In the genomic region with DNA sequence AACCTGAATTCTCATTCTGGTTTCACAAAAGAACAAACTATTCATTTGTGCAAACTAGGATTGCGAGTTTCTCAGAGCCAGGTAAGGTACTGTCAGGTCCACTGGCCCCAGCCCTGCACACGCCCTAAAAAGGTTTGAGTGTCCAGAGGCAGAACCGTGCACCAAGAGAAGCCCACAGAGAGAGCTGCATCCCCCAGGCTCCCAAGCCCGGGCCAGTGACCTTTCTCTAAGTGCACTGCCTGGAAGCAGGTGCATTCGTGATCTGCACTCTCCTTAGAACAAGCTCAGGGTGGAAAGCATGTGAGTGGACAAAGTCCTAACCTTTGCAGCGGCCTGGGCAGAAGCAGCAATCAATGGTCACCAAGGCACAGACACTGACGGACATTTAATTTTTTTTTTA, we compare ENCODE assay signal across 18 cellular contexts.
"Had no signal": no experiment of that assay in that cellular context is flagged by ENCODE, and none has a peak within 500 bp of the region (broad histone marks: within the 10 kb centered on the region; RNA-seq: fewer than 3 reads in every experiment).

No MANE protein-coding gene starts in this region.

- H3K27me3 Mint-ChIP-seq: activated CD4-positive, alpha-beta T cell treated with anti-CD3 and anti-CD28 coated beads for 36 hours; activated naive CD8-positive, alpha-beta T cell treated with anti-CD3 and anti-CD28 coated beads for 36 hours; naive thymus-derived CD8-positive, alpha-beta T cell had no signal

- H3K27me3 ChIP-seq: adrenal gland, cardiac muscle cell, gastroesophageal sphincter, hepatocyte, testis, upper lobe of left lung had no signal

- ATAC-seq: activated CD8-positive, alpha-beta T cell treated with anti-CD3 and anti-CD28 coated beads, Interleukin-2, amount 10 ng/mL, durations not matched to agents 7 days and 5 days; gastroesophageal sphincter; left colon; naive thymus-derived CD8-positive, alpha-beta T cell had no signal

- H3K9me3 ChIP-seq: adrenal gland, gastroesophageal sphincter, testis, upper lobe of left lung had no signal

- H3K4me3 Mint-ChIP-seq: activated CD4-positive, alpha-beta T cell treated with anti-CD3 and anti-CD28 coated beads for 36 hours; activated CD8-positive, alpha-beta T cell treated with anti-CD3 and anti-CD28 coated beads, Interleukin-2, amount 10 ng/mL, durations not matched to agents 7 days and 5 days; activated naive CD8-positive, alpha-beta T cell treated with anti-CD3 and anti-CD28 coated beads for 36 hours; brain; naive thymus-derived CD8-positive, alpha-beta T cell had no signal

- H3K36me3 ChIP-seq: adrenal gland, cardiac muscle cell had no signal

- DNase-seq: activated CD4-positive, alpha-beta T cell treated with anti-CD3 and anti-CD28 coated beads for 36 hours; activated CD4-positive, CD25-positive, alpha-beta regulatory T cell; activated effector memory CD4-positive, alpha-beta T cell treated with Interleukin-2 at 50 U/mL for 16 hours; activated naive CD4-positive, alpha-beta T cell treated with Interleukin-2 at 50 U/mL for 16 hours; activated naive CD8-positive, alpha-beta T cell treated with anti-CD3 and anti-CD28 coated beads for 36 hours; aorta; cortex of kidney; left colon; stimulated activated naive CD4-positive, alpha-beta T cell; testis had no signal

- H3K4me1 ChIP-seq: adrenal gland, gastroesophageal sphincter, testis, upper lobe of left lung had no signal

- H3K4me3 ChIP-seq: adrenal gland, cardiac muscle cell, gastroesophageal sphincter, hepatocyte, testis, upper lobe of left lung had no signal

- H3K27ac ChIP-seq: cardiac muscle cell, gastroesophageal sphincter, hepatocyte, testis, upper lobe of left lung had no signal

- H3K27ac Mint-ChIP-seq: activated CD4-positive, alpha-beta T cell treated with anti-CD3 and anti-CD28 coated beads for 36 hours; activated CD8-positive, alpha-beta T cell treated with anti-CD3 and anti-CD28 coated beads, Interleukin-2, amount 10 ng/mL, durations not matched to agents 7 days and 5 days; activated naive CD8-positive, alpha-beta T cell treated with anti-CD3 and anti-CD28 coated beads for 36 hours; brain had no signal
